In genomic region chr20:5401277-5401676, GRCh38 we compare ENCODE assay signal across 20 cellular contexts.
DNase-seq lines count a peak whose midpoint lies in the region; ATAC-seq, FAIRE-seq and TF ChIP-seq lines count a peak whose summit lies in the region.
"Had no signal": no experiment of that assay in that cellular context is flagged by ENCODE, and none has a peak within 500 bp of the region (broad histone marks: within the 10 kb centered on the region; RNA-seq: fewer than 3 reads in every experiment).

No MANE protein-coding gene starts in this region.

- ATAC-seq in SK-N-SH treated with all-trans-retinoic acid at 6 μM for 48 hours (no peak), HG03354 (IDR thresholded peaks at IDR 0.05; ENCODE audit: poor library complexity, severe bottlenecking, unreplicated experiment) (no peak), GM21526 (IDR thresholded peaks at IDR 0.05; ENCODE audit: low FRiP score, unreplicated experiment) (no peak)

- H3K27ac ChIP-seq in small intestine (ENCODE audit: low read depth in 1 of 2, low read length in 1 of 2): no peak overlapping the region
- H3K27ac ChIP-seq: 22Rv1; BLaER1 treated with 17β-estradiol and CSF1 and Interleukin-3, amounts not matched to agents 10 nM and 100 nM; GM23248 had no signal

- H3K27me3 ChIP-seq in small intestine (ENCODE audit: control insufficient read depth in 2 of 2, insufficient read depth in 2 of 2, low read length in 2 of 2): no peaks in the 10 kb centered on the region
- H3K27me3 ChIP-seq: BLaER1 treated with 17β-estradiol and CSF1 and Interleukin-3, amounts not matched to agents 10 nM and 100 nM had no signal

- FAIRE-seq in small intestine (lab: Jason Lieb, UNC): no peak
- FAIRE-seq: A204.1, GM12891, GM18507, H1 had no signal

- WGBS in small intestine, 3 donors: 64 to 71% (median 68%) methylated on average over 2 of the region's 2 CpGs

- H3K4me1 ChIP-seq in small intestine (ENCODE audit: control insufficient read depth in 2 of 2, insufficient read depth in 1 of 2, low read depth in 1 of 2, low read length in 1 of 2): no peaks in the 10 kb centered on the region

- H3K4me3 ChIP-seq in small intestine (ENCODE audit: low read depth in 1 of 2, low read length in 2 of 2): no peak overlapping the region
- H3K4me3 ChIP-seq: BLaER1 treated with 17β-estradiol and CSF1 and Interleukin-3, amounts not matched to agents 10 nM and 100 nM; GM23248 had no signal

- DNase-seq in NCI-H1694 (lab: John Stamatoyannopoulos, UW) (peak; percentile 11), NCI-H1694 treated with DMSO at 0.1 percent for 48 hours (lab: John Stamatoyannopoulos, UW) (no peak), NCI-H82 (lab: John Stamatoyannopoulos, UW) (peak; percentile 96), small intestine (no peak)
- DNase-seq: CD4-positive, alpha-beta T cell; CD8-positive, alpha-beta memory T cell; DMS53; DMS79 treated with DMSO at 0.1 percent for 48 hours; GF-D8; GM23248; HCEC 1CT had no signal

- H3K9me3 ChIP-seq in small intestine (ENCODE audit: control insufficient read depth, low read depth): no peaks in the 10 kb centered on the region

- no peaks in the 10 kb centered on the region for H3K36me3 ChIP-seq in small intestine (ENCODE audit: control insufficient read depth in 2 of 2, insufficient read depth in 2 of 2, low read length in 2 of 2)
- H3K36me3 ChIP-seq: BLaER1 treated with 17β-estradiol and CSF1 and Interleukin-3, amounts not matched to agents 10 nM and 100 nM had no signal

TF ChIP-seq in SK-N-SH treated with all-trans-retinoic acid at 6 μM for 48 hours, 23 proteins besides CTCF, POLR2A, EP300 and RAD21:
- TF ChIP-seq ZC3H10 (CRISPR knock-in tag; IDR thresholded peaks at IDR 0.05) (no peak), RARB (CRISPR knock-in tag; IDR thresholded peaks at IDR 0.05) (no peak), CREB5 (CRISPR knock-in tag; IDR thresholded peaks at IDR 0.05; ENCODE audit: low read depth) (no peak), ESRRG (CRISPR knock-in tag; IDR thresholded peaks at IDR 0.05) (no peak), TCF4 (CRISPR knock-in tag; IDR thresholded peaks at IDR 0.05; ENCODE audit: borderline replicate concordance) (peak; percentile 68; the same call in 1 of the 2 replicates)

Comparison
In these comparisons a context has a peak if more than half of its experiments do, and no peak if none do; other contexts are left out.
1. DNase-seq: peak in NCI-H1694 (single experiment) and NCI-H82 (single experiment); none in NCI-H1694 treated with DMSO at 0.1 percent for 48 hours (single experiment) and small intestine (single experiment).